In genomic region chr15:80424381-80424780, GRCh38 we compare ENCODE assay signal across 17 cellular contexts. TPM values are rescaled to one million over a fixed set of nuclear protein-coding genes. Genes with fewer than 3 reads are reported as not detected.
DNase-seq lines count a peak whose midpoint lies in the region; ATAC-seq lines count a peak whose summit lies in the region.
"Had no signal": no experiment of that assay in that cellular context is flagged by ENCODE, and none has a peak within 500 bp of the region (broad histone marks: within the 10 kb centered on the region; RNA-seq: fewer than 3 reads in every experiment).

No MANE protein-coding gene starts in this region.

- H3K9me3 ChIP-seq in MG63: no peaks in the 10 kb centered on the region; the same call in 1 of the 2 replicates
- H3K9me3 ChIP-seq: BE2C, Peyer's patch had no signal

- H3K4me3 ChIP-seq in MG63: no peak overlapping the region
- H3K4me3 ChIP-seq: Peyer's patch had no signal

- DNase-seq in Daoy (ENCODE audit: low read depth): peak; percentile 67
- DNase-seq in LHCN-M2 (ENCODE audit: low read depth): peak; percentile 20
- peak; percentile 48 for DNase-seq in T1000 (lab: John Stamatoyannopoulos, UW)
- DNase-seq in kidney tubule cell (ENCODE audit: low spot score): peak; percentile 69
- no peak for DNase-seq in SHP77 (lab: John Stamatoyannopoulos, UW)
- no peak for DNase-seq in activated T-cell treated with anti-CD3 and anti-CD28 coated beads, Interleukin-2, amount 50 U/mL, for 1 hour
- DNase-seq in MG63: no peak
- DNase-seq: BE2C; CD4-positive, alpha-beta memory T cell; H7; NCI-H1105; NCI-H1694 treated with DMSO at 0.1 percent for 48 hours; NCI-H446; NCI-H748 treated with DMSO at 0.1 percent for 48 hours; Peyer's patch; SIG-M5 had no signal

- H3K36me3 ChIP-seq in MG63: no peaks in the 10 kb centered on the region
- H3K36me3 ChIP-seq: BE2C, Peyer's patch had no signal

- ATAC-seq in HG02885 (IDR thresholded peaks at IDR 0.05; ENCODE audit: poor library complexity, unreplicated experiment): no peak

- H3K27me3 ChIP-seq in MG63: no peaks in the 10 kb centered on the region
- H3K27me3 ChIP-seq: BE2C, Peyer's patch had no signal

RNA-seq across cellular contexts. Expression of gene ARNT2, which starts 20.2 kb away (rescaled TPM):
- total RNA-seq in Daoy (2014; rRNA removed; shearing (Covaris generic)): 7.8 and 8.0 TPM in 2 replicates
- 11.1 and 17.9 TPM in 2 replicates for total RNA-seq in LHCN-M2 (2014; rRNA removed)
- polyA plus RNA-seq in LHCN-M2 (2012): 42.8 TPM
- total RNA-seq in MG63 (2014; rRNA removed; shearing (Covaris generic); ENCODE audit: low replicate concordance): 7.2 and 7.4 TPM in 2 replicates
- total RNA-seq: CD4-positive, alpha-beta memory T cell had no signal
- polyA plus RNA-seq: CD4-positive, alpha-beta memory T cell had no signal

Comparison
In these comparisons a context has a peak if more than half of its experiments do, and no peak if none do; other contexts are left out.
1. DNase-seq: peak in Daoy (single experiment), LHCN-M2 (single experiment), T1000 (single experiment) and kidney tubule cell (single experiment); none in SHP77 (0 of 2), activated T-cell treated with anti-CD3 and anti-CD28 coated beads, Interleukin-2, amount 50 U/mL, for 1 hour (single experiment) and MG63 (single experiment).